Comparison of ENCODE assay signal across 20 cellular contexts in genomic region chr7:131655447-131655846, GRCh38.
"Had no signal": no experiment of that assay in that cellular context is flagged by ENCODE, and none has a peak within 500 bp of the region (broad histone marks: within the 10 kb centered on the region; RNA-seq: fewer than 3 reads in every experiment).

No MANE protein-coding gene starts in this region.

- H3K9ac ChIP-seq: neural progenitor cell had no signal

- H3K27ac ChIP-seq: colonic mucosa, hepatocyte, neural progenitor cell, pancreas, psoas muscle, right lobe of liver, spleen, tibial artery, upper lobe of left lung, vagina had no signal

- DNase-seq: dermis blood vessel endothelial cell; foreskin melanocyte; mammary epithelial cell; mucosa of descending colon; retina; right lobe of liver; spleen; stimulated activated CD4-positive, alpha-beta T cell treated with anti-CD3 and anti-CD28 coated beads, Interleukin-15, amount 100 ng/mL, for 24 hours; stimulated activated CD4-positive, alpha-beta T cell treated with anti-CD3 and anti-CD28 coated beads, Interleukin-1b, Interleukin-23, amount 100 ng/mL, for 48 hours; upper lobe of left lung had no signal

- H3K27ac Mint-ChIP-seq: neural progenitor cell; stimulated activated memory B cell treated with anti-CD40 and anti-IgM and Interleukin-4, amounts not matched to agents 10 μg/mL and 1 μg/mL and 100 μg/mL, for 72 hours; stimulated activated naive CD8-positive, alpha-beta T cell treated with anti-CD3 and anti-CD28 coated beads, Interleukin-15, Interleukin-2, amounts not matched to agents 100 ng/mL and 50 ng/mL, for 24 hours had no signal

- H3K9me3 ChIP-seq: colonic mucosa, mucosa of descending colon, pancreas, psoas muscle, right lobe of liver, spleen, tibial artery, upper lobe of left lung, vagina had no signal

- H3K4me3 ChIP-seq: colonic mucosa, hepatocyte, mucosa of descending colon, neural progenitor cell, pancreas, psoas muscle, right lobe of liver, spleen, tibial artery, upper lobe of left lung, vagina had no signal

- H3K9me3 Mint-ChIP-seq: naive thymus-derived CD8-positive, alpha-beta T cell; neural progenitor cell; stimulated activated memory B cell treated with anti-CD40 and anti-IgM and Interleukin-4, amounts not matched to agents 10 μg/mL and 1 μg/mL and 100 μg/mL, for 72 hours; stimulated activated naive CD8-positive, alpha-beta T cell treated with anti-CD3 and anti-CD28 coated beads, Interleukin-15, Interleukin-2, amounts not matched to agents 100 ng/mL and 50 ng/mL, for 24 hours had no signal

- H3K4me1 Mint-ChIP-seq: stimulated activated memory B cell treated with anti-CD40 and anti-IgM and Interleukin-4, amounts not matched to agents 10 μg/mL and 1 μg/mL and 100 μg/mL, for 72 hours had no signal

- H3K4me3 Mint-ChIP-seq: naive thymus-derived CD8-positive, alpha-beta T cell; stimulated activated memory B cell treated with anti-CD40 and anti-IgM and Interleukin-4, amounts not matched to agents 10 μg/mL and 1 μg/mL and 100 μg/mL, for 72 hours; stimulated activated naive CD8-positive, alpha-beta T cell treated with anti-CD3 and anti-CD28 coated beads, Interleukin-15, Interleukin-2, amounts not matched to agents 100 ng/mL and 50 ng/mL, for 24 hours had no signal

- H3K4me1 ChIP-seq: colonic mucosa, pancreas, psoas muscle, right lobe of liver, tibial artery, vagina had no signal

- H3K36me3 Mint-ChIP-seq: naive thymus-derived CD8-positive, alpha-beta T cell; neural progenitor cell; stimulated activated memory B cell treated with anti-CD40 and anti-IgM and Interleukin-4, amounts not matched to agents 10 μg/mL and 1 μg/mL and 100 μg/mL, for 72 hours had no signal

- FAIRE-seq: pancreas had no signal

- H3K36me3 ChIP-seq: colonic mucosa, neural progenitor cell, pancreas, right lobe of liver, spleen, tibial artery, upper lobe of left lung, vagina had no signal

- H3K4me2 ChIP-seq: hepatocyte, neural progenitor cell had no signal

- H3K27me3 ChIP-seq: colonic mucosa, hepatocyte, neural progenitor cell, pancreas, right lobe of liver, spleen, upper lobe of left lung, vagina had no signal

- H2AFZ ChIP-seq: hepatocyte had no signal

- H3K79me2 ChIP-seq: hepatocyte had no signal
